ENCODE assay signal across 17 cellular contexts in the genomic region with DNA sequence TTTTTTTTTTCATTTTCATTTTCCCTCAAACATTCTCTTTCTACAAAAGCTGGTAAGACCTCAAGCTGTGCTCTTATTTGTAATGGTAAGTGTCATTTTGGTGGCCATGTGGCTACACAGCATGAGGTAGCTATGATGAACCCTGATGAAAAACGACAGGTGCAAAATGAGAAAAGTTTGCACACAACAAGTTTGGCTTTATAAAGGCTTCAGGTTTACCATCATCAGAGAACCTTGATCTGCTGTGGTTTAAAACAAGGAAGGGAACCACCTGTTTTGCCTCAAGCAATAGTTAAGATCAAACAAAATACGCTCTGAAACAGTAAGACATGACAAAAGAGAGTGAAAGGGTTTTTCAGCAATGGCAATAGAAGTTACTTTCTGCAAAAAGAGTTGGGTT.
DNase-seq lines count a peak whose midpoint lies in the region; ATAC-seq and TF ChIP-seq lines count a peak whose summit lies in the region.
"Had no signal": no experiment of that assay in that cellular context is flagged by ENCODE, and none has a peak within 500 bp of the region (broad histone marks: within the 10 kb centered on the region; RNA-seq: fewer than 3 reads in every experiment).

No MANE protein-coding gene starts in this region.

- H3K27ac Mint-ChIP-seq in activated CD4-positive, alpha-beta T cell treated with anti-CD3 and anti-CD28 coated beads, Interleukin-2, amount 10 ng/mL, durations not matched to agents 24 days and 14 days, result no peak overlapping the region
- H3K27ac Mint-ChIP-seq in GM23338, result no peak overlapping the region
- H3K27ac Mint-ChIP-seq: endodermal cell had no signal

- CTCF ChIA-PET in SK-N-SH (lab: Yijun Ruan, JAX), result interaction anchor here (0.6 kb wide), 1 partner anchor 32 kb away, joined by 3 read pairs; no protein-coding TSS in a partner anchor

- 31% methylated on average over 2 of the region's 2 CpGs for WGBS in SK-N-SH (ENCODE audit: low lambda C conversion rate)

- no peaks in the 10 kb centered on the region for H3K9me3 ChIP-seq in tibial artery
- H3K9me3 ChIP-seq in SK-N-SH, result no peaks in the 10 kb centered on the region
- H3K9me3 ChIP-seq: MG63 had no signal

- no peaks in the 10 kb centered on the region for H4K20me1 ChIP-seq in GM23338 (replicated peaks; ENCODE audit: insufficient read depth)
- no peaks in the 10 kb centered on the region for H4K20me1 ChIP-seq in SK-N-SH (ENCODE audit: insufficient read depth)

- H3K9ac ChIP-seq in SK-N-SH, result no peak overlapping the region

- no peak overlapping the region for H3K4me3 Mint-ChIP-seq in activated CD4-positive, alpha-beta T cell treated with anti-CD3 and anti-CD28 coated beads, Interleukin-2, amount 10 ng/mL, durations not matched to agents 24 days and 14 days
- no peak overlapping the region for H3K4me3 Mint-ChIP-seq in GM23338
- H3K4me3 Mint-ChIP-seq: endodermal cell had no signal

- no peak for TF ChIP-seq RAD21 in SK-N-SH (IDR thresholded peaks at IDR 0.05; ENCODE audit: low read length)

- H3K4me2 ChIP-seq in GM23338, result peak overlapping the region; percentile 13; the same call in 1 of the 2 replicates
- no peak overlapping the region for H3K4me2 ChIP-seq in SK-N-SH

- H2AFZ ChIP-seq in GM23338 (no peak overlapping the region), SK-N-SH (ENCODE audit: low read depth) (no peak overlapping the region)

- no peaks in the 10 kb centered on the region for H3K36me3 Mint-ChIP-seq in activated CD4-positive, alpha-beta T cell treated with anti-CD3 and anti-CD28 coated beads, Interleukin-2, amount 10 ng/mL, durations not matched to agents 24 days and 14 days (ENCODE audit: low read depth)
- no peaks in the 10 kb centered on the region; the same call in 2 of the 3 replicates for H3K36me3 Mint-ChIP-seq in GM23338 (ENCODE audit: low read depth)

- no peaks in the 10 kb centered on the region for H3K9me3 Mint-ChIP-seq in activated CD4-positive, alpha-beta T cell treated with anti-CD3 and anti-CD28 coated beads, Interleukin-2, amount 10 ng/mL, durations not matched to agents 24 days and 14 days
- no peaks in the 10 kb centered on the region for H3K9me3 Mint-ChIP-seq in GM23338
- H3K9me3 Mint-ChIP-seq: endodermal cell had no signal

- H3K27ac ChIP-seq in GM23338 (ENCODE audit: low read depth) (0 out of 2 replicates have a peak overlapping the region, but pooled peaks have one; percentile 15), tibial artery (no peak overlapping the region), SK-N-SH (ENCODE audit: low read depth in 2 of 2, low read length in 1 of 2) (no peak overlapping the region)
- H3K27ac ChIP-seq: cardiac muscle cell, foreskin keratinocyte had no signal

- H3K4me3 ChIP-seq in GM23338, result no peak overlapping the region
- H3K4me3 ChIP-seq in tibial artery, result no peak overlapping the region
- no peak overlapping the region for H3K4me3 ChIP-seq in SK-N-SH (ENCODE audit: low read depth in 2 of 2, low read length in 1 of 2)
- H3K4me3 ChIP-seq: cardiac muscle cell, MG63 had no signal

- peaks cover 3% of the 10 kb centered on the region for H3K4me1 Mint-ChIP-seq in activated CD4-positive, alpha-beta T cell treated with anti-CD3 and anti-CD28 coated beads, Interleukin-2, amount 10 ng/mL, durations not matched to agents 24 days and 14 days
- H3K4me1 Mint-ChIP-seq in GM23338, result peaks cover 12% of the 10 kb centered on the region

- no peak; the same call in 2 of the 3 replicates for ATAC-seq in GM23338
- ATAC-seq: foreskin keratinocyte, HCT116 had no signal

- POLR2A ChIA-PET in SK-N-SH (lab: Yijun Ruan, JAX), result no interaction called here

- TF ChIP-seq EP300 in SK-N-SH (IDR thresholded peaks at IDR 0.05; ENCODE audit: borderline replicate concordance in 1 of 2, low read depth in 1 of 2, low read length in 1 of 2), result no peak

- H3F3A ChIP-seq in GM23338 (replicated peaks; ENCODE audit: low read depth) (no peaks in the 10 kb centered on the region), SK-N-SH (replicated peaks; ENCODE audit: insufficient read depth) (no peaks in the 10 kb centered on the region)

- H3K27me3 Mint-ChIP-seq in activated CD4-positive, alpha-beta T cell treated with anti-CD3 and anti-CD28 coated beads, Interleukin-2, amount 10 ng/mL, durations not matched to agents 24 days and 14 days, result no peaks in the 10 kb centered on the region
- peaks cover 2% of the 10 kb centered on the region for H3K27me3 Mint-ChIP-seq in GM23338 (ENCODE audit: insufficient read depth, low read depth, poor library complexity)

- H3K9me2 ChIP-seq in GM23338 (ENCODE audit: insufficient read depth) (no peaks in the 10 kb centered on the region), SK-N-SH (no peaks in the 10 kb centered on the region)

- H3K79me2 ChIP-seq in GM23338 (replicated peaks; ENCODE audit: insufficient read depth) (no peaks in the 10 kb centered on the region), SK-N-SH (ENCODE audit: insufficient read depth) (no peaks in the 10 kb centered on the region)

- TF ChIP-seq CTCF in GM23338 (conservative IDR thresholded peaks at IDR 0.05; ENCODE audit: low read depth in 2 of 2) (no peak), tibial artery (IDR thresholded peaks at IDR 0.05) (no peak), SK-N-SH (IDR thresholded peaks at IDR 0.05) (no peak)

- H3K27me3 ChIP-seq in GM23338 (ENCODE audit: insufficient read depth) (no peaks in the 10 kb centered on the region), tibial artery (no peaks in the 10 kb centered on the region), SK-N-SH (ENCODE audit: insufficient read depth) (no peaks in the 10 kb centered on the region)
- H3K27me3 ChIP-seq: cardiac muscle cell, foreskin keratinocyte, MG63 had no signal

- no peaks in the 10 kb centered on the region for H3K36me3 ChIP-seq in GM23338 (ENCODE audit: insufficient read depth)
- H3K36me3 ChIP-seq in tibial artery, result no peaks in the 10 kb centered on the region
- H3K36me3 ChIP-seq in SK-N-SH (replicated peaks in 1 of 2; ENCODE audit: control insufficient read depth in 1 of 2, insufficient read depth in 2 of 2, low read length in 1 of 2), result no peaks in the 10 kb centered on the region
- H3K36me3 ChIP-seq: cardiac muscle cell, MG63 had no signal

- intact Hi-C loops in activated CD4-positive, alpha-beta T cell treated with anti-CD3 and anti-CD28 coated beads, Interleukin-2, amount 10 ng/mL, durations not matched to agents 24 days and 14 days (cut with micrococcal nuclease), result loop anchor here (1.0 kb wide), 1 partner anchor 12 kb away; no protein-coding TSS in a partner anchor
- intact Hi-C loops in tibial artery (cut with DNase I; ENCODE audit: low total_unique reads), result no loop called here

- peak; percentile 61 for DNase-seq in activated CD4-positive, alpha-beta T cell treated with anti-CD3 and anti-CD28 coated beads, Interleukin-2, amount 10 ng/mL, durations not matched to agents 24 days and 14 days
- no peak for DNase-seq in activated CD4-positive, alpha-beta T cell treated with anti-CD3 and anti-CD28 coated beads, Interleukin-2, amount 50 U/mL, for 48 hours
- peak; percentile 34 for DNase-seq in GM23338 (ENCODE audit: low spot score)
- DNase-seq in NCI-H748 (lab: John Stamatoyannopoulos, UW; ENCODE audit: unreplicated experiment), result peak; percentile 93
- DNase-seq in iPS-NIHi11 (ENCODE audit: low spot score), result peak; percentile 21
- no peak for DNase-seq in stimulated activated CD4-positive, alpha-beta T cell treated with anti-CD3 and anti-CD28 coated beads, Interleukin-4, amount 100 ng/mL, for 4 hours
- DNase-seq in tibial artery, result no peak
- DNase-seq in SK-N-SH, result no peak
- DNase-seq: DMS153, endodermal cell, islet precursor cell, MG63, midbrain, substantia nigra had no signal

- H3K4me1 ChIP-seq in GM23338 (ENCODE audit: insufficient read depth) (peaks cover 24% of the 10 kb centered on the region), tibial artery (no peaks in the 10 kb centered on the region), SK-N-SH (ENCODE audit: control insufficient read depth in 1 of 2, insufficient read depth in 2 of 2, low read depth in 1 of 2, low read length in 1 of 2) (no peaks in the 10 kb centered on the region)
- H3K4me1 ChIP-seq: foreskin keratinocyte had no signal

TF ChIP-seq in GM23338, 12 proteins besides CTCF, POLR2A, EP300 and RAD21 (continues in another document):
- TF ChIP-seq NANOG (IDR thresholded peaks at IDR 0.05; ENCODE audit: borderline replicate concordance), result no peak
- TF ChIP-seq, protein P1, sequence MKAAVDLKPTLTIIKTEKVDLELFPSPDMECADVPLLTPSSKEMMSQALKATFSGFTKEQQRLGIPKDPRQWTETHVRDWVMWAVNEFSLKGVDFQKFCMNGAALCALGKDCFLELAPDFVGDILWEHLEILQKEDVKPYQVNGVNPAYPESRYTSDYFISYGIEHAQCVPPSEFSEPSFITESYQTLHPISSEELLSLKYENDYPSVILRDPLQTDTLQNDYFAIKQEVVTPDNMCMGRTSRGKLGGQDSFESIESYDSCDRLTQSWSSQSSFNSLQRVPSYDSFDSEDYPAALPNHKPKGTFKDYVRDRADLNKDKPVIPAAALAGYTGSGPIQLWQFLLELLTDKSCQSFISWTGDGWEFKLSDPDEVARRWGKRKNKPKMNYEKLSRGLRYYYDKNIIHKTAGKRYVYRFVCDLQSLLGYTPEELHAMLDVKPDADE (IDR thresholded peaks at IDR 0.05), result no peak

TF ChIP-seq in SK-N-SH, 30 proteins besides CTCF, POLR2A, EP300 and RAD21:
- TF ChIP-seq ELF1 (IDR thresholded peaks at IDR 0.05), result no peak
- no peak for TF ChIP-seq RCOR1 (IDR thresholded peaks at IDR 0.05; ENCODE audit: low read length)
TF ChIP-seq in SK-N-SH: peak in this region for 0.

Comparison
In these comparisons a context has a peak if more than half of its experiments do, and no peak if none do; other contexts are left out.
1. DNase-seq: peak in activated CD4-positive, alpha-beta T cell treated with anti-CD3 and anti-CD28 coated beads, Interleukin-2, amount 10 ng/mL, durations not matched to agents 24 days and 14 days (single experiment), GM23338 (single experiment), NCI-H748 (single experiment) and iPS-NIHi11 (single experiment); none in activated CD4-positive, alpha-beta T cell treated with anti-CD3 and anti-CD28 coated beads, Interleukin-2, amount 50 U/mL, for 48 hours (0 of 2), stimulated activated CD4-positive, alpha-beta T cell treated with anti-CD3 and anti-CD28 coated beads, Interleukin-4, amount 100 ng/mL, for 4 hours (0 of 2), tibial artery (0 of 2) and SK-N-SH (single experiment).